ENCODE assay signal across 12 cellular contexts in the genomic region with DNA sequence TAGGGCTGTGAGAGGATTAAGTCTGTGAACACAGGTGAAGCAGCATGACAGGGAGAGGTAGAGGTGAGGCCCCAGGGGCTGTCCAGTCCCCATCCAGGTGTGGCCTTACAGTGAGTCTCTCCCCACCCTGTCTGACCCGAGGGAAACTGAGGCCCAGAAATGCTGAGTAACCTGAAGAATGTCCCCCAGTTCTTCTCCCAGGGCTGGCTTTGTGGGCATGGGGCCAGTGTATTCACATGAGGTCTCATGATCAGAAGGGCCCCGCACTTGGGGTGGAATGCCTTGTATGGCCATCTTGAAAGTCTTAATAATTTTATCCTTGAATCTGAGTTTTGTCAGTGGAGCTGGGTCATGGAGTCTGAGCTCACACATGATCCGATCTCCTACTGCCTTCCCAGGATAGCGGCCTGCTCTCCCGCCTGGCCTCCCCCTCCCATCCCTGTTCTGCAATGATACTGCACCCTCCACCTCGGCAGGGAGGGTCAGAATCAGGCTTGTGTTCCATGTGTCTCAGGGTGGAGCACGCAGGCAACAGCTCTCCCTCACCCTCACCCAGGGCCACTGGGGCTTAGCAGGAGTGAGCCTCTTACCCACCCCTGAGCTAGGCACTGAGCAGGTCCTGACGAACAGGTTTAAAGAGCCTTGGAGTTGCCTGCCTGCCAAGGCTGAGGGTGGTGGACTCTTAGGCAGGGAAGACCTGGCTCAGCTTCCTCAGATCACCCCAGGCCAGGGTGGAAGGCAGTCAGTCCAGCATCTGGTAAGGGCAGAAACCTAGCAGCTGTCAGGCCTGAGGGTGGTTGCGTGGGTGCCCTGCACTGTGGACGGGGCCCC. TPM values are rescaled to one million over a fixed set of nuclear protein-coding genes. Genes with fewer than 3 reads are reported as not detected.
DNase-seq lines count a peak whose midpoint lies in the region; ATAC-seq and TF ChIP-seq lines count a peak whose summit lies in the region.
"Had no signal": no experiment of that assay in that cellular context is flagged by ENCODE, and none has a peak within 500 bp of the region (broad histone marks: within the 10 kb centered on the region; RNA-seq: fewer than 3 reads in every experiment).

No MANE protein-coding gene starts in this region.

- no peaks in the 10 kb centered on the region for H4K20me1 ChIP-seq in SK-N-SH (ENCODE audit: insufficient read depth)

- H3K4me1 ChIP-seq in cardiac muscle cell (ENCODE audit: low read depth) (no peaks in the 10 kb centered on the region), SK-N-SH (ENCODE audit: control insufficient read depth in 1 of 2, insufficient read depth in 2 of 2, low read depth in 1 of 2, low read length in 1 of 2) (peaks cover 22 to 27% of the 10 kb centered on the region in 2 experiments; a peak in 2 of 4 replicates), tibial nerve (peaks cover 0 to 31% (median 15%) of the 10 kb centered on the region in 4 donors)

- peaks cover 36 to 44% of the 10 kb centered on the region in 2 donors for H3K4me1 Mint-ChIP-seq in immature natural killer cell
- peaks cover 24% of the 10 kb centered on the region for H3K4me1 Mint-ChIP-seq in activated T-cell treated with anti-CD3 and anti-CD28 coated beads, Interleukin-2, amount 50 U/mL, for 24 hours (ENCODE audit: low read depth)

- H3K9me3 ChIP-seq in cardiac muscle cell (ENCODE audit: low read depth): no peaks in the 10 kb centered on the region
- H3K9me3 ChIP-seq in SK-N-SH: no peaks in the 10 kb centered on the region
- no peaks in the 10 kb centered on the region for H3K9me3 ChIP-seq in tibial nerve

- H3K27ac Mint-ChIP-seq in immature natural killer cell: peak overlapping the region in 4 of 6 donors; percentile 24 to 92 (median 49)
- H3K27ac Mint-ChIP-seq in activated T-cell treated with anti-CD3 and anti-CD28 coated beads, Interleukin-2, amount 50 U/mL, for 24 hours: no peak overlapping the region

- no peaks in the 10 kb centered on the region for H3K9me3 Mint-ChIP-seq in immature natural killer cell
- H3K9me3 Mint-ChIP-seq in activated T-cell treated with anti-CD3 and anti-CD28 coated beads, Interleukin-2, amount 50 U/mL, for 24 hours: no peaks in the 10 kb centered on the region

- peak overlapping the region in 2 of 5 donors; percentile 32 to 44 for H3K4me3 Mint-ChIP-seq in immature natural killer cell
- H3K4me3 Mint-ChIP-seq in activated T-cell treated with anti-CD3 and anti-CD28 coated beads, Interleukin-2, amount 50 U/mL, for 24 hours: no peak overlapping the region

- TF ChIP-seq EP300 in SK-N-SH (IDR thresholded peaks at IDR 0.05; ENCODE audit: borderline replicate concordance in 1 of 2, low read depth in 1 of 2, low read length in 1 of 2) (no peak), tibial nerve (IDR thresholded peaks at IDR 0.05) (no peak)

- no peak overlapping the region for H3K4me2 ChIP-seq in SK-N-SH

- intact Hi-C loops in left cardiac atrium (cut with DNase I): no loop called here

- TF ChIP-seq RAD21 in SK-N-SH (IDR thresholded peaks at IDR 0.05; ENCODE audit: low read length): no peak

- H3K79me2 ChIP-seq in SK-N-SH (ENCODE audit: insufficient read depth): no peaks in the 10 kb centered on the region

- POLR2A ChIA-PET in SK-N-SH (lab: Yijun Ruan, JAX): no interaction called here

- no peak overlapping the region for H2AFZ ChIP-seq in SK-N-SH (ENCODE audit: low read depth)

- peaks cover 14% of the 10 kb centered on the region for H3F3A ChIP-seq in SK-N-SH (replicated peaks; ENCODE audit: insufficient read depth)

- no peaks in the 10 kb centered on the region for H3K36me3 Mint-ChIP-seq in immature natural killer cell
- no peaks in the 10 kb centered on the region for H3K36me3 Mint-ChIP-seq in activated T-cell treated with anti-CD3 and anti-CD28 coated beads, Interleukin-2, amount 50 U/mL, for 24 hours (ENCODE audit: low read depth)

- TF ChIP-seq CTCF in cardiac muscle cell (IDR thresholded peaks at IDR 0.05; ENCODE audit: low read depth, low read length) (no peak), SK-N-SH (IDR thresholded peaks at IDR 0.05) (no peak), tibial nerve (IDR thresholded peaks at IDR 0.05) (no peak)

- H3K4me3 ChIP-seq in cardiac muscle cell: no peak overlapping the region
- no peak overlapping the region for H3K4me3 ChIP-seq in SK-N-SH (ENCODE audit: low read depth in 2 of 2, low read length in 1 of 2)
- H3K4me3 ChIP-seq in tibial nerve: no peak overlapping the region
- H3K4me3 ChIP-seq: coronary artery had no signal

- no peaks in the 10 kb centered on the region for H3K27me3 Mint-ChIP-seq in immature natural killer cell (ENCODE audit: low read depth in 3 of 3)
- H3K27me3 Mint-ChIP-seq in activated T-cell treated with anti-CD3 and anti-CD28 coated beads, Interleukin-2, amount 50 U/mL, for 24 hours: no peaks in the 10 kb centered on the region

- H3K27me3 ChIP-seq in cardiac muscle cell: no peaks in the 10 kb centered on the region
- H3K27me3 ChIP-seq in SK-N-SH (ENCODE audit: insufficient read depth): no peaks in the 10 kb centered on the region
- no peaks in the 10 kb centered on the region for H3K27me3 ChIP-seq in tibial nerve

- no peaks in the 10 kb centered on the region for H3K9me2 ChIP-seq in SK-N-SH

- ATAC-seq in left cardiac atrium: no peak
- ATAC-seq in GM19397 (IDR thresholded peaks at IDR 0.05; ENCODE audit: unreplicated experiment): no peak

- DNase-seq in cardiac muscle cell (ENCODE audit: low read depth in 1 of 2, low spot score in 1 of 2) (no peak), left cardiac atrium (no peak), SK-N-SH (peak; percentile 47), immature natural killer cell (no peak), tibial nerve (ENCODE audit: low spot score in 2 of 2) (no peak), AG08395 (ENCODE audit: low spot score) (no peak)
- DNase-seq in activated T-cell treated with anti-CD3 and anti-CD28 coated beads, Interleukin-2, amount 50 U/mL, for 24 hours: no peak
- DNase-seq: activated CD8-positive, alpha-beta memory T cell treated with anti-CD3 and anti-CD28 coated beads, Interleukin-2, amount 50 U/mL, for 48 hours had no signal

- 93% methylated on average over 10 of the region's 10 CpGs for WGBS in SK-N-SH (ENCODE audit: low lambda C conversion rate)
- 78 to 81% methylated on average over 9 to 10 of the region's 10 CpGs for WGBS in tibial nerve, 2 donors

- CTCF ChIA-PET in SK-N-SH (lab: Yijun Ruan, JAX): interaction anchor here (0.6 to 2.1 kb wide), 3 partner anchors 39 to 52 kb away, joined by 3 to 10 read pairs (median 4); no protein-coding TSS in a partner anchor

- peak overlapping the region; percentile 70 for H3K27ac ChIP-seq in cardiac muscle cell
- peak overlapping the region in 1 of 2 experiments; percentile 16; a peak in 1 of 4 replicates for H3K27ac ChIP-seq in SK-N-SH (ENCODE audit: low read depth in 2 of 2, low read length in 1 of 2)
- H3K27ac ChIP-seq in tibial nerve: peak overlapping the region in 3 of 4 donors; percentile 16 to 76 (median 72)
- H3K27ac ChIP-seq: coronary artery had no signal

- no peak overlapping the region for H3K9ac ChIP-seq in SK-N-SH

- H3K36me3 ChIP-seq in cardiac muscle cell (no peaks in the 10 kb centered on the region), SK-N-SH (replicated peaks in 1 of 2; ENCODE audit: control insufficient read depth in 1 of 2, insufficient read depth in 2 of 2, low read length in 1 of 2) (no peaks in the 10 kb centered on the region), tibial nerve (no peaks in the 10 kb centered on the region)

- no peak for TF ChIP-seq POLR2A in tibial nerve (IDR thresholded peaks at IDR 0.05)

TF ChIP-seq in SK-N-SH, 30 proteins besides CTCF, POLR2A, EP300 and RAD21:
- no peak for TF ChIP-seq RCOR1 (IDR thresholded peaks at IDR 0.05; ENCODE audit: low read length)
- TF ChIP-seq, protein P1, sequence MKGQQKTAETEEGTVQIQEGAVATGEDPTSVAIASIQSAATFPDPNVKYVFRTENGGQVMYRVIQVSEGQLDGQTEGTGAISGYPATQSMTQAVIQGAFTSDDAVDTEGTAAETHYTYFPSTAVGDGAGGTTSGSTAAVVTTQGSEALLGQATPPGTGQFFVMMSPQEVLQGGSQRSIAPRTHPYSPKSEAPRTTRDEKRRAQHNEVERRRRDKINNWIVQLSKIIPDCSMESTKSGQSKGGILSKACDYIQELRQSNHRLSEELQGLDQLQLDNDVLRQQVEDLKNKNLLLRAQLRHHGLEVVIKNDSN (IDR thresholded peaks at IDR 0.05; ENCODE audit: borderline replicate concordance, low read depth): no peak
- no peak for TF ChIP-seq TEAD4 (IDR thresholded peaks at IDR 0.05; ENCODE audit: borderline replicate concordance, insufficient read depth)
- no peak for TF ChIP-seq FOSL2 (IDR thresholded peaks at IDR 0.05; ENCODE audit: borderline replicate concordance, low read depth)
TF ChIP-seq in SK-N-SH: peak in this region for 0.

RNA-seq across cellular contexts. Expression of gene NPFFR1, which starts 41.4 kb away (rescaled TPM):
- total RNA-seq in cardiac muscle cell: not detected in 2 replicates
- 0.06 TPM in 1 of 2 replicates, not detected in the other for polyA plus RNA-seq in cardiac muscle cell
- total RNA-seq in left cardiac atrium: under 1 TPM; 0.05 to 0.12 TPM
- not detected in 2 replicates for polyA plus RNA-seq in SK-N-SH (2012; rRNA removed)
- under 0.01 TPM in 1 of 2 replicates, not detected in the other for polyA plus RNA-seq in SK-N-SH (2012; cell fraction: cytosol; rRNA removed)
- 0.01 TPM in 2 replicates for polyA plus RNA-seq in SK-N-SH (2012; cell fraction: nucleus; rRNA removed)
- not detected for polyA plus RNA-seq in immature natural killer cell
- 1 to 10 TPM; 1.8 to 5.7 (median 4.4) TPM for total RNA-seq in tibial nerve
- total RNA-seq: Daoy, osteoblast had no signal

RNA-seq across cellular contexts. Expression of gene LRRC20, which starts 57.3 kb away (rescaled TPM):
- total RNA-seq in cardiac muscle cell (79.0 and 80.4 TPM in 2 replicates), left cardiac atrium (10 to 100 TPM; 17.6 to 43.3 TPM), tibial nerve (10 to 100 TPM in 1 of 4 donors, 1 to 10 TPM in 3; 4.4 to 11.1 (median 8.6) TPM)
- polyA plus RNA-seq in cardiac muscle cell (44.3 and 52.3 TPM in 2 replicates), SK-N-SH (2012; rRNA removed) (27.7 and 28.9 TPM in 2 replicates), immature natural killer cell (1 to 10 TPM; 1.1 to 1.4 (median 1.2) TPM)
- polyA plus RNA-seq in SK-N-SH (2012; cell fraction: cytosol; rRNA removed): 13.8 and 23.4 TPM in 2 replicates
- 20.3 and 23.6 TPM in 2 replicates for polyA plus RNA-seq in SK-N-SH (2012; cell fraction: nucleus; rRNA removed)
